Comparison of ENCODE assay signal across 9 cellular contexts in genomic region chr10:4013651-4014085, GRCh38.
DNase-seq lines count a peak whose midpoint lies in the region; ATAC-seq, FAIRE-seq and TF ChIP-seq lines count a peak whose summit lies in the region.
"Had no signal": no experiment of that assay in that cellular context is flagged by ENCODE, and none has a peak within 500 bp of the region (broad histone marks: within the 10 kb centered on the region; RNA-seq: fewer than 3 reads in every experiment).

No MANE protein-coding gene starts in this region.

- no peaks in the 10 kb centered on the region for H3K79me1 ChIP-seq in neuronal stem cell (ENCODE audit: low read depth, low read length)

- H2BK15ac ChIP-seq in neuronal stem cell (ENCODE audit: low read length) = no peak overlapping the region

- no peak overlapping the region for H3K27ac ChIP-seq in neuronal stem cell (replicated peaks; ENCODE audit: low read length)
- H3K27ac ChIP-seq in vagina = no peak overlapping the region
- H3K27ac ChIP-seq in body of pancreas = no peak overlapping the region
- H3K27ac ChIP-seq: Peyer's patch had no signal

- peak overlapping the region; percentile 49 for H2BK5ac ChIP-seq in neuronal stem cell (ENCODE audit: low read length)

- no peaks in the 10 kb centered on the region for H3K27me3 ChIP-seq in neuronal stem cell (ENCODE audit: control insufficient read depth in 3 of 3, insufficient read depth in 3 of 3, low read depth in 1 of 3, low read length in 3 of 3)
- no peaks in the 10 kb centered on the region for H3K27me3 ChIP-seq in vagina
- no peaks in the 10 kb centered on the region for H3K27me3 ChIP-seq in body of pancreas
- H3K27me3 ChIP-seq: Peyer's patch had no signal

- H3K4me3 ChIP-seq in neuronal stem cell (ENCODE audit: low read length in 2 of 2) (no peak overlapping the region), vagina (no peak overlapping the region), body of pancreas (no peak overlapping the region)
- H3K4me3 ChIP-seq: Peyer's patch had no signal

- H3K4me1 ChIP-seq in neuronal stem cell (ENCODE audit: control insufficient read depth in 2 of 2, insufficient read depth in 1 of 2, low read depth in 1 of 2, low read length in 2 of 2) (peaks cover 0 to 3% of the 10 kb centered on the region in 2 donors), vagina (no peaks in the 10 kb centered on the region), body of pancreas (no peaks in the 10 kb centered on the region)
- H3K4me1 ChIP-seq: Peyer's patch had no signal

- TF ChIP-seq CTCF in vagina (IDR thresholded peaks at IDR 0.05) (no peak), body of pancreas (IDR thresholded peaks at IDR 0.05) (no peak)

- H2BK12ac ChIP-seq in neuronal stem cell (ENCODE audit: low read length) = no peak overlapping the region

- no peak overlapping the region for H4K8ac ChIP-seq in neuronal stem cell (ENCODE audit: low read depth, low read length)

- no peak overlapping the region for H2AFZ ChIP-seq in neuronal stem cell (ENCODE audit: low read length)

- no peak overlapping the region for H3K23ac ChIP-seq in neuronal stem cell (ENCODE audit: low read depth, low read length, poor library complexity)

- peak; percentile 92 for FAIRE-seq in GM12892 (lab: Jason Lieb, UNC)

- H2AK5ac ChIP-seq in neuronal stem cell (ENCODE audit: low read depth, low read length) = no peak overlapping the region

- H3K18ac ChIP-seq in neuronal stem cell (ENCODE audit: low read length) = peak overlapping the region; percentile 81

- ATAC-seq in GM21786 (IDR thresholded peaks at IDR 0.05; ENCODE audit: unreplicated experiment) = peak; percentile 76
- ATAC-seq in body of pancreas = no peak

- H3K4ac ChIP-seq in neuronal stem cell (ENCODE audit: low read length) = no peak overlapping the region

- H3K36me3 ChIP-seq in neuronal stem cell (replicated peaks in 1 of 2; ENCODE audit: control insufficient read depth in 2 of 2, insufficient read depth in 2 of 2, low read length in 2 of 2) (no peaks in the 10 kb centered on the region), vagina (no peaks in the 10 kb centered on the region), body of pancreas (replicated peaks in 1 of 2; ENCODE audit: insufficient read depth in 1 of 2, low read depth in 2 of 2) (no peaks in the 10 kb centered on the region)
- H3K36me3 ChIP-seq: Peyer's patch had no signal

- no CpG with 5 or more reads among the region's 12 CpGs for WGBS in neuronal stem cell (ENCODE audit: extremely low coverage in 2 of 2, insufficient read length in 2 of 2, insufficient replicate concordance in 1 of 2), 2 donors
- 57% methylated on average over 12 of the region's 12 CpGs for WGBS in body of pancreas, 2 donors

- DNase-seq in GM12892 (ENCODE audit: insufficient read length) = no peak
- DNase-seq in T-helper 2 cell = peak in 3 of 5 experiments; percentile 2 to 23 (median 13)
- DNase-seq in neuronal stem cell (ENCODE audit: low spot score) = no peak
- no peak for DNase-seq in cerebellar nuclear complex (lab: John Stamatoyannopoulos, UW)
- DNase-seq in vagina (ENCODE audit: extremely low spot score in 2 of 2) = no peak
- DNase-seq in body of pancreas = no peak
- no peak for DNase-seq in NCI-H510A (lab: John Stamatoyannopoulos, UW)
- DNase-seq: Peyer's patch had no signal

- no peak overlapping the region for H3K9ac ChIP-seq in neuronal stem cell (ENCODE audit: low read depth, low read length, poor library complexity)

- H3K9me3 ChIP-seq in neuronal stem cell (replicated peaks in 1 of 2; ENCODE audit: control insufficient read depth in 2 of 2, insufficient read depth in 1 of 2, low read depth in 1 of 2, low read length in 2 of 2) = no peaks in the 10 kb centered on the region
- no peaks in the 10 kb centered on the region for H3K9me3 ChIP-seq in vagina
- no peaks in the 10 kb centered on the region for H3K9me3 ChIP-seq in body of pancreas
- H3K9me3 ChIP-seq: Peyer's patch had no signal

- no peak overlapping the region for H3K14ac ChIP-seq in neuronal stem cell (ENCODE audit: low read length)

- no peak overlapping the region for H3K4me2 ChIP-seq in neuronal stem cell (ENCODE audit: insufficient read depth, low read length, poor library complexity, severe bottlenecking)

- no peak overlapping the region for H4K91ac ChIP-seq in neuronal stem cell (ENCODE audit: low read depth, low read length, poor library complexity)

- intact Hi-C loops in vagina (cut with DNase I) = no loop called here
- intact Hi-C loops in body of pancreas (cut with DNase I) = no loop called here

- no peak overlapping the region for H2BK120ac ChIP-seq in neuronal stem cell (ENCODE audit: low read depth, low read length)

- TF ChIP-seq POLR2A in GM12892 (IDR thresholded peaks at IDR 0.05; ENCODE audit: low read depth, low read length) (no peak), vagina (IDR thresholded peaks at IDR 0.05) (no peak), body of pancreas (IDR thresholded peaks at IDR 0.05) (no peak)

Comparison
In these comparisons a context has a peak if more than half of its experiments do, and no peak if none do; other contexts are left out.
1. DNase-seq: peak in T-helper 2 cell (3 of 5); none in GM12892 (single experiment), neuronal stem cell (single experiment), cerebellar nuclear complex (0 of 2), vagina (0 of 2), body of pancreas (0 of 4) and NCI-H510A (single experiment).